Comparison of ENCODE assay signal across 8 cellular contexts in genomic region chr7:87216701-87217508, GRCh38. TPM values are rescaled to one million over a fixed set of nuclear protein-coding genes. Genes with fewer than 3 reads are reported as not detected.
DNase-seq lines count a peak whose midpoint lies in the region; ATAC-seq and TF ChIP-seq lines count a peak whose summit lies in the region.

No MANE protein-coding gene starts in this region.

- no peak overlapping the region for H2AFZ ChIP-seq in mammary epithelial cell (ENCODE audit: low read depth, low read length)

- H3K9me3 Mint-ChIP-seq in MCF 10A (ENCODE audit: unreplicated experiment) = no peaks in the 10 kb centered on the region
- no peaks in the 10 kb centered on the region for H3K9me3 Mint-ChIP-seq in T-helper 2 cell treated with Interferon-gamma antibody and Interleukin-4, amounts not matched to agents 5 μg/mL and 100 μg/mL, for 36 hours

- H3K27ac ChIP-seq in mammary epithelial cell (ENCODE audit: insufficient read depth, low read depth, low read length) = no peak overlapping the region

- CTCF ChIA-PET in MCF 10A (lab: Yijun Ruan, JAX) (interaction anchor here (0.6 to 3.2 kb wide), 5 partner anchors 11 to 289 kb away, joined by 3 to 11 read pairs (median 3); no protein-coding TSS in a partner anchor), mammary epithelial cell (lab: Charles Lee; ENCODE audit: low non-redundant PET) (no interaction called here)

- H3K9me3 ChIP-seq in mammary epithelial cell (replicated peaks; ENCODE audit: insufficient read depth, low read length) = no peaks in the 10 kb centered on the region

- peak; percentile 60 for ATAC-seq in HG02938 (IDR thresholded peaks at IDR 0.05; ENCODE audit: unreplicated experiment)
- ATAC-seq in left lobe of liver = no peak

- H3K36me3 ChIP-seq in mammary epithelial cell (ENCODE audit: insufficient read depth, low read length) = peaks cover 3% of the 10 kb centered on the region

- peak overlapping the region; percentile 67 for H3K27ac Mint-ChIP-seq in MCF 10A (ENCODE audit: low read depth, unreplicated experiment)
- peak overlapping the region; percentile 98 for H3K27ac Mint-ChIP-seq in T-helper 2 cell treated with Interferon-gamma antibody and Interleukin-4, amounts not matched to agents 5 μg/mL and 100 μg/mL, for 36 hours

- H3K4me3 Mint-ChIP-seq in MCF 10A (ENCODE audit: unreplicated experiment) = no peak overlapping the region
- peak overlapping the region; percentile 100 for H3K4me3 Mint-ChIP-seq in T-helper 2 cell treated with Interferon-gamma antibody and Interleukin-4, amounts not matched to agents 5 μg/mL and 100 μg/mL, for 36 hours

- BruUV-seq in MCF 10A (replicated peaks; lab: Mats Ljungman, UMichigan) = no TSS peak
- no TSS peak for BruUV-seq in mammary epithelial cell (replicated peaks; lab: Mats Ljungman, UMichigan)

- H3K4me1 Mint-ChIP-seq in MCF 10A (ENCODE audit: insufficient read depth, unreplicated experiment) = peaks cover 41% of the 10 kb centered on the region
- peaks cover 61% of the 10 kb centered on the region for H3K4me1 Mint-ChIP-seq in T-helper 2 cell treated with Interferon-gamma antibody and Interleukin-4, amounts not matched to agents 5 μg/mL and 100 μg/mL, for 36 hours (ENCODE audit: low read depth)

- 57% methylated on average over 5 of the region's 5 CpGs for WGBS in mammary epithelial cell (ENCODE audit: low coverage, missing lambda C conversion rate)

- no peak overlapping the region for H3K4me3 ChIP-seq in mammary epithelial cell (replicated peaks in 1 of 3; ENCODE audit: insufficient read depth in 1 of 3, low read depth in 2 of 3, low read length in 3 of 3)

- H4K20me1 ChIP-seq in mammary epithelial cell (ENCODE audit: insufficient read depth, low read length) = no peaks in the 10 kb centered on the region

- dilution Hi-C loops in mammary epithelial cell (cut with HindIII; ENCODE audit: low sequenced_read_pairs) = no loop called here

- POLR2A ChIA-PET in MCF 10A (lab: Yijun Ruan, JAX) = interaction anchor here (1.1 to 7.0 kb wide), 3 partner anchors 10 to 63 kb away, joined by 4 to 154 read pairs (median 6); partner anchors contain the start of gene DMTF1

- no peaks in the 10 kb centered on the region for H3K27me3 Mint-ChIP-seq in MCF 10A (ENCODE audit: insufficient read depth, unreplicated experiment)
- peaks cover 11% of the 10 kb centered on the region for H3K27me3 Mint-ChIP-seq in T-helper 2 cell treated with Interferon-gamma antibody and Interleukin-4, amounts not matched to agents 5 μg/mL and 100 μg/mL, for 36 hours (ENCODE audit: low read depth)

- H3K9ac ChIP-seq in mammary epithelial cell (ENCODE audit: insufficient read depth, low read length) = no peak overlapping the region

- H3K4me1 ChIP-seq in mammary epithelial cell (ENCODE audit: insufficient read depth, low read length) = peaks cover 14% of the 10 kb centered on the region

- peaks cover 77% of the 10 kb centered on the region for H3K79me2 ChIP-seq in mammary epithelial cell (ENCODE audit: insufficient read depth, low read length)

- H3K27me3 ChIP-seq in mammary epithelial cell (ENCODE audit: insufficient read depth, low read length) = no peaks in the 10 kb centered on the region

- peaks cover 15% of the 10 kb centered on the region for H3K36me3 Mint-ChIP-seq in MCF 10A (ENCODE audit: insufficient read depth, unreplicated experiment)
- H3K36me3 Mint-ChIP-seq in T-helper 2 cell treated with Interferon-gamma antibody and Interleukin-4, amounts not matched to agents 5 μg/mL and 100 μg/mL, for 36 hours (ENCODE audit: low read depth) = peaks cover 30% of the 10 kb centered on the region

- intact Hi-C loops in MCF 10A (cut with micrococcal nuclease) = no loop called here
- intact Hi-C loops in mammary epithelial cell (cut with micrococcal nuclease) = no loop called here

- DNase-seq in MCF 10A (ENCODE audit: unreplicated experiment) = no peak
- DNase-seq in mammary epithelial cell = no peak
- peak; percentile 69 for DNase-seq in T-helper 2 cell treated with Interferon-gamma antibody and Interleukin-4, amounts not matched to agents 5 μg/mL and 100 μg/mL, for 36 hours (ENCODE audit: low spot score)
- peak; percentile 47 for DNase-seq in left kidney (ENCODE audit: low read depth, low spot score)
- no peak for DNase-seq in NCI-H524 treated with DMSO at 0.1 percent for 48 hours (lab: John Stamatoyannopoulos, UW)
- no peak for DNase-seq in NCI-H1048 (lab: John Stamatoyannopoulos, UW)
- DNase-seq in left lobe of liver (ENCODE audit: low spot score) = no peak

- in situ Hi-C loops in mammary epithelial cell (cut with MboI; ENCODE audit: low sequenced_read_pairs in 2 of 2) = no loop called here

- TF ChIP-seq CTCF in MCF 10A (IDR thresholded peaks at IDR 0.05; ENCODE audit: unreplicated experiment) = no peak
- TF ChIP-seq CTCF in mammary epithelial cell (conservative IDR thresholded peaks at IDR 0.05 in 1 of 2, IDR thresholded peaks at IDR 0.05 in 1 of 2; ENCODE audit: extremely low read depth in 1 of 2, insufficient read depth in 1 of 2, low read depth in 1 of 2, low read length in 2 of 2) = no peak

- H3K4me2 ChIP-seq in mammary epithelial cell (ENCODE audit: insufficient read depth, low read depth, low read length) = no peak overlapping the region

RNA-seq across cellular contexts. Expression of gene TMEM243, which starts 2.6 kb away (rescaled TPM):
- total RNA-seq in MCF 10A (2022) (19.9 and 23.0 TPM in 2 replicates), mammary epithelial cell (10 to 100 TPM; 11.0 to 19.5 TPM), left lobe of liver (2.6 TPM)
- 18.3 TPM for polyA plus RNA-seq in mammary epithelial cell
- polyA minus RNA-seq in mammary epithelial cell = not detected

Comparison
In these comparisons a context has a peak if more than half of its experiments do, and no peak if none do; other contexts are left out.
1. DNase-seq: peak in T-helper 2 cell treated with Interferon-gamma antibody and Interleukin-4, amounts not matched to agents 5 μg/mL and 100 μg/mL, for 36 hours (single experiment) and left kidney (single experiment); none in MCF 10A (single experiment), mammary epithelial cell (single experiment), NCI-H524 treated with DMSO at 0.1 percent for 48 hours (single experiment), NCI-H1048 (single experiment) and left lobe of liver (single experiment).